Comparison of ENCODE assay signal across 1 cellular context in the genomic region with DNA sequence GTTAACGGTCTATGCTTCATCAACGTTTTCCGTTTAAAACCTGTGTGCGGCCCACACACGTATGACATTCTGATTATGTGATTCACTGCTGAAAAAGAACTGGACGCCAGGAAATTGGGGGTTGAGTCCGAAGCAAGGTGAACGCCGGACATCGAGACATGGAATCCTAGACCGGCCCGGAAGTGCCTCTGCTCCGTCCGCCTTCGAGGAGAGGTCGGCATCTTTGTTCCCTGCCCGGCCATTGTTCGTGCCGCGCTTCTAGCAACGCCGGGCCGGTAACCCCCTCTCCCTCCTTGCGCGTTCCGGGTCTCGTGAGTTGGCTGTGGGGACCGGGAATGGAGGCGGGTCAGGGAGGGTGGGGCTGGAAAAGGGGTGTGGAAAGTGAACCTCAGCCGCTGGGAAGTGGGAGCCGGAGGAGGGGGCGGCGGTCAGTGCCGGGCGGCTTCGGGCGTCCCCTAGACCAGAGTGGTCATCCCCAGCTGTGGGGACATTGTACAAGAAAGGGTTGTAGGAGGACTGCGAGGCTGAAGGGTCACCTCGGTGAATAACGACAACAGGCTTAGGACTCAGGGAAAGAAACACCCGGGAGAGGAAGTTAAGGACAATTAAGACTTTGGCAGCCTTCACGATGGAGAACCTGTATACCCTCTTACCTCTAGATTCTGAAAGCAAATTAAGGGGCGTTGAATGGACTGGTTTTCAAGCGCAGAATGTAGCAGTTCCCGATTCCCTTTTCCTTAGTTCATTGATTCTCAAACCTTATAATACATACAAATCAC.
TF ChIP-seq lines count a peak whose summit lies in the region.

Gene ZSCAN9, plus strand, starts transcription at position 220 of the 779 bp plus-strand sequence. CDS start 1,810 bp downstream, outside the sequence.

TF ChIP-seq in K562, 482 proteins besides CTCF, POLR2A, EP300 and RAD21 (continued from another document and continues in another):
- TF ChIP-seq MBD1 (CRISPR knock-in tag; IDR thresholded peaks at IDR 0.05) (no peak), ZNF274 (IDR thresholded peaks at IDR 0.05; ENCODE audit: borderline replicate concordance, low read depth, low read length) (no peak), ATF2 (CRISPR knock-in tag; IDR thresholded peaks at IDR 0.05) (no peak), SRSF1 (IDR thresholded peaks at IDR 0.05; ENCODE audit: low read depth, low read length) (no peak), HNRNPK (IDR thresholded peaks at IDR 0.05; ENCODE audit: low read depth, low read length, poor library complexity, severe bottlenecking) (no peak), THAP12 (CRISPR knock-in tag; IDR thresholded peaks at IDR 0.05) (peak; percentile 97), KLF6 (CRISPR knock-in tag; IDR thresholded peaks at IDR 0.05; ENCODE audit: borderline replicate concordance) (0 out of 2 replicates have a peak, but pooled peaks have one; percentile 34), PHTF2 (CRISPR knock-in tag; IDR thresholded peaks at IDR 0.05) (no peak), RNF219 (CRISPR knock-in tag; IDR thresholded peaks at IDR 0.05) (no peak), ZNF277 (CRISPR knock-in tag; IDR thresholded peaks at IDR 0.05; ENCODE audit: borderline replicate concordance) (no peak), ATF7 (IDR thresholded peaks at IDR 0.05) (peak; percentile 81), XRCC5 (IDR thresholded peaks at IDR 0.05; ENCODE audit: low read depth, low read length) (peak; percentile 91), ZNF282 (CRISPR knock-in tag; IDR thresholded peaks at IDR 0.05) (no peak), NONO (IDR thresholded peaks at IDR 0.05; ENCODE audit: low read depth in 2 of 2, low read length in 1 of 2) (0 out of 4 replicates have a peak, but pooled peaks of 1 of the 2 experiments have one; percentile 56), ILF3 (IDR thresholded peaks at IDR 0.05; ENCODE audit: borderline replicate concordance) (no peak), ZBTB17 (CRISPR knock-in tag; IDR thresholded peaks at IDR 0.05) (peak; percentile 30; the same call in 1 of the 2 replicates), POLR2B (IDR thresholded peaks at IDR 0.05; ENCODE audit: low read depth, partially characterized antibody) (peak; percentile 75), ZNF778 (CRISPR knock-in tag; IDR thresholded peaks at IDR 0.05) (no peak), RFX5 (IDR thresholded peaks at IDR 0.05; ENCODE audit: low read depth, low read length) (no peak), ZNF584 (CRISPR knock-in tag; IDR thresholded peaks at IDR 0.05; ENCODE audit: low read depth) (no peak), ARID3A (IDR thresholded peaks at IDR 0.05; ENCODE audit: borderline replicate concordance, low read depth, low read length) (peak; percentile 66; the same call in 1 of the 2 replicates), ZNF830 (CRISPR knock-in tag; IDR thresholded peaks at IDR 0.05) (0 out of 2 replicates have a peak, but pooled peaks have one; percentile 45), PRPF4 (IDR thresholded peaks at IDR 0.05; ENCODE audit: insufficient read depth, low read depth, low read length, poor library complexity, severe bottlenecking) (no peak), GABPB2 (CRISPR knock-in tag; conservative IDR thresholded peaks at IDR 0.05) (no peak), ZNF444 (CRISPR knock-in tag; IDR thresholded peaks at IDR 0.05) (peak; percentile 27; the same call in 1 of the 2 replicates), POLR3G (IDR thresholded peaks at IDR 0.05; ENCODE audit: extremely low read depth, insufficient read length, insufficient replicate concordance) (no peak), ZZZ3 (IDR thresholded peaks at IDR 0.05) (no peak), ZNF239 (CRISPR knock-in tag; IDR thresholded peaks at IDR 0.05) (no peak; the same call in 1 of the 2 replicates), CBFA2T3 (IDR thresholded peaks at IDR 0.05) (peak; percentile 15; the same call in 1 of the 2 replicates), ZNF395 (CRISPR knock-in tag; IDR thresholded peaks at IDR 0.05) (peak; percentile 86), MAFG (tag; conservative IDR thresholded peaks at IDR 0.05) (no peak), MCM3 (IDR thresholded peaks at IDR 0.05) (no peak)
- TF ChIP-seq, protein P1, sequence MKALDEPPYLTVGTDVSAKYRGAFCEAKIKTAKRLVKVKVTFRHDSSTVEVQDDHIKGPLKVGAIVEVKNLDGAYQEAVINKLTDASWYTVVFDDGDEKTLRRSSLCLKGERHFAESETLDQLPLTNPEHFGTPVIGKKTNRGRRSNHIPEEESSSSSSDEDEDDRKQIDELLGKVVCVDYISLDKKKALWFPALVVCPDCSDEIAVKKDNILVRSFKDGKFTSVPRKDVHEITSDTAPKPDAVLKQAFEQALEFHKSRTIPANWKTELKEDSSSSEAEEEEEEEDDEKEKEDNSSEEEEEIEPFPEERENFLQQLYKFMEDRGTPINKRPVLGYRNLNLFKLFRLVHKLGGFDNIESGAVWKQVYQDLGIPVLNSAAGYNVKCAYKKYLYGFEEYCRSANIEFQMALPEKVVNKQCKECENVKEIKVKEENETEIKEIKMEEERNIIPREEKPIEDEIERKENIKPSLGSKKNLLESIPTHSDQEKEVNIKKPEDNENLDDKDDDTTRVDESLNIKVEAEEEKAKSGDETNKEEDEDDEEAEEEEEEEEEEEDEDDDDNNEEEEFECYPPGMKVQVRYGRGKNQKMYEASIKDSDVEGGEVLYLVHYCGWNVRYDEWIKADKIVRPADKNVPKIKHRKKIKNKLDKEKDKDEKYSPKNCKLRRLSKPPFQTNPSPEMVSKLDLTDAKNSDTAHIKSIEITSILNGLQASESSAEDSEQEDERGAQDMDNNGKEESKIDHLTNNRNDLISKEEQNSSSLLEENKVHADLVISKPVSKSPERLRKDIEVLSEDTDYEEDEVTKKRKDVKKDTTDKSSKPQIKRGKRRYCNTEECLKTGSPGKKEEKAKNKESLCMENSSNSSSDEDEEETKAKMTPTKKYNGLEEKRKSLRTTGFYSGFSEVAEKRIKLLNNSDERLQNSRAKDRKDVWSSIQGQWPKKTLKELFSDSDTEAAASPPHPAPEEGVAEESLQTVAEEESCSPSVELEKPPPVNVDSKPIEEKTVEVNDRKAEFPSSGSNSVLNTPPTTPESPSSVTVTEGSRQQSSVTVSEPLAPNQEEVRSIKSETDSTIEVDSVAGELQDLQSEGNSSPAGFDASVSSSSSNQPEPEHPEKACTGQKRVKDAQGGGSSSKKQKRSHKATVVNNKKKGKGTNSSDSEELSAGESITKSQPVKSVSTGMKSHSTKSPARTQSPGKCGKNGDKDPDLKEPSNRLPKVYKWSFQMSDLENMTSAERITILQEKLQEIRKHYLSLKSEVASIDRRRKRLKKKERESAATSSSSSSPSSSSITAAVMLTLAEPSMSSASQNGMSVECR (CRISPR knock-in tag; IDR thresholded peaks at IDR 0.05), result peak; percentile 93
- TF ChIP-seq, protein P2, sequence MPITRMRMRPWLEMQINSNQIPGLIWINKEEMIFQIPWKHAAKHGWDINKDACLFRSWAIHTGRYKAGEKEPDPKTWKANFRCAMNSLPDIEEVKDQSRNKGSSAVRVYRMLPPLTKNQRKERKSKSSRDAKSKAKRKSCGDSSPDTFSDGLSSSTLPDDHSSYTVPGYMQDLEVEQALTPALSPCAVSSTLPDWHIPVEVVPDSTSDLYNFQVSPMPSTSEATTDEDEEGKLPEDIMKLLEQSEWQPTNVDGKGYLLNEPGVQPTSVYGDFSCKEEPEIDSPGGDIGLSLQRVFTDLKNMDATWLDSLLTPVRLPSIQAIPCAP (CRISPR knock-in tag; IDR thresholded peaks at IDR 0.05; ENCODE audit: borderline replicate concordance), result no peak
